ENCODE assay signal across 14 cellular contexts in genomic region chr14:91305650-91306431, GRCh38.
DNase-seq lines count a peak whose midpoint lies in the region; ATAC-seq and TF ChIP-seq lines count a peak whose summit lies in the region.
"Had no signal": no experiment of that assay in that cellular context is flagged by ENCODE, and none has a peak within 500 bp of the region (broad histone marks: within the 10 kb centered on the region; RNA-seq: fewer than 3 reads in every experiment).

No MANE protein-coding gene starts in this region.

- peaks cover 91% of the 10 kb centered on the region for H3K36me3 ChIP-seq in CD4-positive, alpha-beta memory T cell (ENCODE audit: insufficient read depth, low read length)
- peaks cover 21% of the 10 kb centered on the region for H3K36me3 ChIP-seq in H7 (replicated peaks; ENCODE audit: control insufficient read depth, insufficient read depth, low read length)
- peaks cover 93% of the 10 kb centered on the region for H3K36me3 ChIP-seq in effector memory CD4-positive, alpha-beta T cell (ENCODE audit: control insufficient read depth, insufficient read depth, low read length)
- H3K36me3 ChIP-seq: thyroid gland had no signal

- no peak overlapping the region for H3K4me3 ChIP-seq in CD4-positive, alpha-beta memory T cell (ENCODE audit: low read length in 2 of 2)
- no peak overlapping the region for H3K4me3 ChIP-seq in H7 (ENCODE audit: insufficient read depth, low read depth, low read length)
- no peak overlapping the region for H3K4me3 ChIP-seq in effector memory CD4-positive, alpha-beta T cell (ENCODE audit: insufficient read depth, low read depth, low read length, poor library complexity, severe bottlenecking)
- H3K4me3 ChIP-seq: body of pancreas, heart left ventricle, thyroid gland had no signal

- H3K9me3 Mint-ChIP-seq in CD4-positive, alpha-beta memory T cell = peaks cover 0 to 3% (median 0%) of the 10 kb centered on the region in 8 donors
- H3K9me3 Mint-ChIP-seq in activated CD8-positive, alpha-beta T cell treated with anti-CD3 and anti-CD28 coated beads for 36 hours = no peaks in the 10 kb centered on the region
- no peaks in the 10 kb centered on the region for H3K9me3 Mint-ChIP-seq in immature natural killer cell

- no peak overlapping the region for H3K4me3 Mint-ChIP-seq in CD4-positive, alpha-beta memory T cell
- H3K4me3 Mint-ChIP-seq in activated CD8-positive, alpha-beta T cell treated with anti-CD3 and anti-CD28 coated beads for 36 hours = no peak overlapping the region
- H3K4me3 Mint-ChIP-seq in immature natural killer cell = no peak overlapping the region

- H3K27ac ChIP-seq in CD4-positive, alpha-beta memory T cell (ENCODE audit: low read depth, low read length) = no peak overlapping the region
- no peak overlapping the region for H3K27ac ChIP-seq in effector memory CD4-positive, alpha-beta T cell (ENCODE audit: insufficient read depth, low read length, poor library complexity, severe bottlenecking)
- H3K27ac ChIP-seq: body of pancreas, heart left ventricle, thyroid gland had no signal

- peaks cover 72 to 90% of the 10 kb centered on the region in 2 donors for H3K36me3 Mint-ChIP-seq in CD4-positive, alpha-beta memory T cell
- peaks cover 70% of the 10 kb centered on the region for H3K36me3 Mint-ChIP-seq in activated CD8-positive, alpha-beta T cell treated with anti-CD3 and anti-CD28 coated beads for 36 hours (ENCODE audit: low read depth)
- peaks cover 25 to 62% (median 44%) of the 10 kb centered on the region in 3 donors for H3K36me3 Mint-ChIP-seq in immature natural killer cell

- TF ChIP-seq CTCF in activated CD8-positive, alpha-beta T cell treated with anti-CD3 and anti-CD28 coated beads for 36 hours (IDR thresholded peaks at IDR 0.05) = no peak

- POLR2A ChIA-PET in CD4-positive, alpha-beta memory T cell (lab: Charles Lee; ENCODE audit: partially characterized antibody) = interaction anchor here (1.4 to 1.5 kb wide), 3 partner anchors 10 to 110 kb away, joined by 4 to 5 read pairs (median 5); no protein-coding TSS in a partner anchor
- POLR2A ChIA-PET in activated CD8-positive, alpha-beta T cell treated with anti-CD3 and anti-CD28 coated beads for 36 hours (lab: Charles Lee) = interaction anchor here (0.6 to 1.3 kb wide), 4 partner anchors 10 to 78 kb away, joined by 3 read pairs; no protein-coding TSS in a partner anchor

- H3K4me1 Mint-ChIP-seq in CD4-positive, alpha-beta memory T cell = peaks cover 22 to 52% (median 36%) of the 10 kb centered on the region in 4 donors
- H3K4me1 Mint-ChIP-seq in activated CD8-positive, alpha-beta T cell treated with anti-CD3 and anti-CD28 coated beads for 36 hours (ENCODE audit: low read depth) = peaks cover 64% of the 10 kb centered on the region
- H3K4me1 Mint-ChIP-seq in immature natural killer cell = peaks cover 20 to 45% of the 10 kb centered on the region in 2 donors

- ATAC-seq in activated CD8-positive, alpha-beta T cell treated with anti-CD3 and anti-CD28 coated beads for 36 hours = no peak
- ATAC-seq in GM19351 (IDR thresholded peaks at IDR 0.05; ENCODE audit: unreplicated experiment) (no peak), GM18498 (IDR thresholded peaks at IDR 0.05; ENCODE audit: unreplicated experiment) (no peak)
- ATAC-seq: body of pancreas, heart left ventricle had no signal

- no peak for DNase-seq in CD4-positive, alpha-beta memory T cell
- peak; percentile 77 for DNase-seq in H7
- DNase-seq in activated CD8-positive, alpha-beta T cell treated with anti-CD3 and anti-CD28 coated beads for 36 hours = no peak
- no peak for DNase-seq in immature natural killer cell
- no peak for DNase-seq in effector memory CD4-positive, alpha-beta T cell
- no peak for DNase-seq in DMS53 (lab: John Stamatoyannopoulos, UW)
- DNase-seq: activated naive CD4-positive, alpha-beta T cell treated with Interleukin-2 at 50 U/mL for 16 hours; body of pancreas; heart left ventricle; mesendoderm; NCI-H2171 treated with DMSO at 0.1 percent for 48 hours; thyroid gland had no signal

- no peaks in the 10 kb centered on the region for H3K27me3 ChIP-seq in CD4-positive, alpha-beta memory T cell (ENCODE audit: insufficient read depth, low read length)
- no peaks in the 10 kb centered on the region for H3K27me3 ChIP-seq in H7 (ENCODE audit: control insufficient read depth, insufficient read depth, low read length)
- no peaks in the 10 kb centered on the region for H3K27me3 ChIP-seq in effector memory CD4-positive, alpha-beta T cell (replicated peaks; ENCODE audit: control insufficient read depth, insufficient read depth, low read length, poor library complexity, severe bottlenecking)
- H3K27me3 ChIP-seq: body of pancreas, thyroid gland had no signal

- H3K27ac Mint-ChIP-seq in CD4-positive, alpha-beta memory T cell = peak overlapping the region; percentile 42 to 91 (median 74)
- peak overlapping the region; percentile 77 for H3K27ac Mint-ChIP-seq in activated CD8-positive, alpha-beta T cell treated with anti-CD3 and anti-CD28 coated beads for 36 hours
- peak overlapping the region in 5 of 6 donors; percentile 16 to 77 (median 68) for H3K27ac Mint-ChIP-seq in immature natural killer cell

- peaks cover 32% of the 10 kb centered on the region for H3K4me1 ChIP-seq in CD4-positive, alpha-beta memory T cell (ENCODE audit: insufficient read depth, low read length)
- peaks cover 11% of the 10 kb centered on the region for H3K4me1 ChIP-seq in effector memory CD4-positive, alpha-beta T cell (ENCODE audit: control insufficient read depth, insufficient read depth, low read length, poor library complexity, severe bottlenecking)
- H3K4me1 ChIP-seq: body of pancreas, thyroid gland had no signal

- CTCF ChIA-PET in CD4-positive, alpha-beta memory T cell (lab: Charles Lee; ENCODE audit: partially characterized antibody) = interaction anchor here (1.0 to 1.8 kb wide), 4 partner anchors 18 to 115 kb away, joined by 3 to 6 read pairs (median 4); partner anchors contain the start of gene CCDC88C
- CTCF ChIA-PET in activated CD8-positive, alpha-beta T cell treated with anti-CD3 and anti-CD28 coated beads for 36 hours (lab: Charles Lee) = interaction anchor here (0.7 to 2.0 kb wide), 4 partner anchors 8 to 128 kb away, joined by 3 to 6 read pairs (median 4); no protein-coding TSS in a partner anchor

- no peaks in the 10 kb centered on the region for H3K9me3 ChIP-seq in CD4-positive, alpha-beta memory T cell (ENCODE audit: control insufficient read depth in 1 of 2, low read length in 2 of 2)
- no peaks in the 10 kb centered on the region for H3K9me3 ChIP-seq in effector memory CD4-positive, alpha-beta T cell (ENCODE audit: control insufficient read depth, low read length)
- H3K9me3 ChIP-seq: body of pancreas, heart left ventricle, thyroid gland had no signal

- intact Hi-C loops in CD4-positive, alpha-beta memory T cell (cut with micrococcal nuclease) = no loop called here
- intact Hi-C loops in activated CD8-positive, alpha-beta T cell treated with anti-CD3 and anti-CD28 coated beads for 36 hours (cut with micrococcal nuclease) = no loop called here

- H3K27me3 Mint-ChIP-seq in CD4-positive, alpha-beta memory T cell = no peaks in the 10 kb centered on the region
- no peaks in the 10 kb centered on the region for H3K27me3 Mint-ChIP-seq in activated CD8-positive, alpha-beta T cell treated with anti-CD3 and anti-CD28 coated beads for 36 hours
- peaks cover 5 to 45% (median 11%) of the 10 kb centered on the region in 3 donors for H3K27me3 Mint-ChIP-seq in immature natural killer cell (ENCODE audit: low read depth in 3 of 3)
